In genomic region chr1:203124546-203125317, GRCh38 we compare ENCODE assay signal across 20 cellular contexts. TPM values are rescaled to one million over a fixed set of nuclear protein-coding genes. Genes with fewer than 3 reads are reported as not detected.
DNase-seq lines count a peak whose midpoint lies in the region; TF ChIP-seq lines count a peak whose summit lies in the region.
"Had no signal": no experiment of that assay in that cellular context is flagged by ENCODE, and none has a peak within 500 bp of the region (broad histone marks: within the 10 kb centered on the region; RNA-seq: fewer than 3 reads in every experiment).

No MANE protein-coding gene starts in this region.

- H3K56ac ChIP-seq in H9 (ENCODE audit: insufficient read length, low read depth, low read length), result no peak overlapping the region

- WGBS in H9 (ENCODE audit: extremely low coverage, insufficient read length, low lambda C conversion rate), result no CpG with 5 or more reads among the region's 5 CpGs
- WGBS in SK-N-SH (ENCODE audit: low lambda C conversion rate), result 43% methylated on average over 5 of the region's 5 CpGs

- H4K20me1 ChIP-seq in H9 (ENCODE audit: control insufficient read depth, insufficient read depth, insufficient read length), result no peaks in the 10 kb centered on the region
- H4K20me1 ChIP-seq in SK-N-SH (ENCODE audit: insufficient read depth), result no peaks in the 10 kb centered on the region
- H4K20me1 ChIP-seq in neural progenitor cell (ENCODE audit: low read depth), result peaks cover 3% of the 10 kb centered on the region

- H3K4ac ChIP-seq in H9 (ENCODE audit: low read depth, low read length), result no peak overlapping the region

- H3K79me2 ChIP-seq in H9 (ENCODE audit: insufficient read depth, low read length), result no peaks in the 10 kb centered on the region
- H3K79me2 ChIP-seq in SK-N-SH (ENCODE audit: insufficient read depth), result no peaks in the 10 kb centered on the region
- H3K79me2 ChIP-seq in neural progenitor cell (ENCODE audit: low read depth), result no peaks in the 10 kb centered on the region

- H3K27me3 Mint-ChIP-seq in H9 (ENCODE audit: low read depth), result peaks cover 68% of the 10 kb centered on the region
- H3K27me3 Mint-ChIP-seq in neural progenitor cell (ENCODE audit: insufficient read depth, low read depth), result peaks cover 13% of the 10 kb centered on the region

- no peak overlapping the region for H3T11ph ChIP-seq in H9 (ENCODE audit: low read length)

- no peaks in the 10 kb centered on the region for H3K9me2 ChIP-seq in SK-N-SH

- peaks cover 7% of the 10 kb centered on the region for H3K23me2 ChIP-seq in H9 (ENCODE audit: insufficient read length, low read depth, low read length, poor library complexity, severe bottlenecking)

- H3K23ac ChIP-seq in H9 (ENCODE audit: insufficient read length, low read depth, low read length), result no peak overlapping the region

- H3F3A ChIP-seq in SK-N-SH (replicated peaks; ENCODE audit: insufficient read depth) (peaks cover 5% of the 10 kb centered on the region), neural progenitor cell (ENCODE audit: low read depth) (peaks cover 9% of the 10 kb centered on the region)

- no peaks in the 10 kb centered on the region for H3K36me3 ChIP-seq in SK-N-SH (replicated peaks in 1 of 2; ENCODE audit: control insufficient read depth in 1 of 2, insufficient read depth in 2 of 2, low read length in 1 of 2)
- no peaks in the 10 kb centered on the region for H3K36me3 ChIP-seq in neural progenitor cell
- H3K36me3 ChIP-seq: colonic mucosa, SJCRH30 had no signal

- H3K36me3 Mint-ChIP-seq in H9 (ENCODE audit: insufficient read depth in 1 of 3, low read depth in 3 of 3) (no peaks in the 10 kb centered on the region), neural progenitor cell (peaks cover 2% of the 10 kb centered on the region)
- H3K36me3 Mint-ChIP-seq: CD4-positive, CD25-positive, alpha-beta regulatory T cell had no signal

- H3K4me2 ChIP-seq in H9 (ENCODE audit: insufficient read depth, insufficient read length, low read length) (no peak overlapping the region), SK-N-SH (no peak overlapping the region), neural progenitor cell (no peak overlapping the region)

- H3K27ac ChIP-seq in H9 (ENCODE audit: insufficient read length, low read depth, low read length) (no peak overlapping the region), SK-N-SH (ENCODE audit: low read depth in 2 of 2, low read length in 1 of 2) (no peak overlapping the region), neural progenitor cell (no peak overlapping the region)
- H3K27ac ChIP-seq: 22Rv1, colonic mucosa, HL-60, psoas muscle, SJCRH30 had no signal

- no peak overlapping the region for H3K27ac Mint-ChIP-seq in H9
- no peak overlapping the region for H3K27ac Mint-ChIP-seq in neural progenitor cell
- H3K27ac Mint-ChIP-seq: activated CD4-positive, alpha-beta T cell treated with anti-CD3 and anti-CD28 coated beads, Interleukin-2, amount 10 ng/mL, durations not matched to agents 7 days and 5 days; CD4-positive, CD25-positive, alpha-beta regulatory T cell had no signal

- H3K4me3 ChIP-seq in SK-N-SH (ENCODE audit: low read depth in 2 of 2, low read length in 1 of 2) (no peak overlapping the region), neural progenitor cell (no peak overlapping the region)
- H3K4me3 ChIP-seq: colonic mucosa, psoas muscle, SJCRH30 had no signal

- TF ChIP-seq RAD21 in SK-N-SH (IDR thresholded peaks at IDR 0.05; ENCODE audit: low read length), result no peak

- no peak overlapping the region for H2BK12ac ChIP-seq in H9 (ENCODE audit: insufficient read length, low read depth, low read length)

- H3K9ac ChIP-seq in H9 (ENCODE audit: extremely low read depth, insufficient read length, low read length), result no peak overlapping the region
- H3K9ac ChIP-seq in SK-N-SH, result no peak overlapping the region
- H3K9ac ChIP-seq in neural progenitor cell, result no peak overlapping the region

- H2AK5ac ChIP-seq in H9 (ENCODE audit: insufficient read length, low read length), result no peak overlapping the region

- no peak overlapping the region for H4K91ac ChIP-seq in H9 (ENCODE audit: insufficient read length, low read depth, low read length)

- CTCF ChIA-PET in SK-N-SH (lab: Yijun Ruan, JAX), result interaction anchor here (0.9 to 26.1 kb wide), 13 partner anchors 8 to 144 kb away, joined by 3 to 602 read pairs (median 6); no protein-coding TSS in a partner anchor

- H3K4me1 Mint-ChIP-seq in H9 (peaks cover 22 to 50% of the 10 kb centered on the region in 2 experiments), neural progenitor cell (peaks cover 47% of the 10 kb centered on the region)

- H2BK120ac ChIP-seq in H9 (ENCODE audit: low read depth, low read length, poor library complexity, severe bottlenecking), result no peak overlapping the region

- H3K18ac ChIP-seq in H9 (ENCODE audit: insufficient read length, low read depth, low read length), result no peak overlapping the region

- H3K9me3 Mint-ChIP-seq in H9 (no peaks in the 10 kb centered on the region; a peak in 1 of 5 replicates), neural progenitor cell (no peaks in the 10 kb centered on the region)
- H3K9me3 Mint-ChIP-seq: activated CD4-positive, alpha-beta T cell treated with anti-CD3 and anti-CD28 coated beads, Interleukin-2, amount 10 ng/mL, durations not matched to agents 7 days and 5 days had no signal

- H3K9me3 ChIP-seq in H9 (ENCODE audit: control insufficient read depth, low read depth, low read length) (no peaks in the 10 kb centered on the region), SK-N-SH (no peaks in the 10 kb centered on the region), neural progenitor cell (ENCODE audit: low read depth) (no peaks in the 10 kb centered on the region)
- H3K9me3 ChIP-seq: colonic mucosa, psoas muscle, SJCRH30 had no signal

- H3K4me1 ChIP-seq in H9 (ENCODE audit: insufficient read depth, low read length) (peaks cover 2% of the 10 kb centered on the region; the same call in 1 of the 2 replicates), SK-N-SH (ENCODE audit: control insufficient read depth in 1 of 2, insufficient read depth in 2 of 2, low read depth in 1 of 2, low read length in 1 of 2) (peaks cover 18 to 45% of the 10 kb centered on the region in 2 experiments), neural progenitor cell (peaks cover 20% of the 10 kb centered on the region)
- H3K4me1 ChIP-seq: colonic mucosa had no signal

- H3K79me1 ChIP-seq in H9 (ENCODE audit: insufficient read depth, low read depth, low read length, poor library complexity, severe bottlenecking), result no peaks in the 10 kb centered on the region

- no peak overlapping the region for H2BK5ac ChIP-seq in H9 (ENCODE audit: insufficient read length, low read length)

- POLR2A ChIA-PET in SK-N-SH (lab: Yijun Ruan, JAX), result no interaction called here

- no peak overlapping the region for H4K8ac ChIP-seq in H9 (replicated peaks; ENCODE audit: insufficient read length, low read depth, low read length)

- no peak overlapping the region for H4K5ac ChIP-seq in H9 (ENCODE audit: insufficient read length, low read depth, low read length)

- H3K14ac ChIP-seq in H9 (ENCODE audit: insufficient read depth, low read length), result no peak overlapping the region; the same call in 1 of the 2 replicates

- DNase-seq in DMS 273 (lab: John Stamatoyannopoulos, UW; ENCODE audit: unreplicated experiment) (peak; percentile 52), DMS 273 treated with DMSO at 0.1 percent for 48 hours (lab: John Stamatoyannopoulos, UW) (no peak), H9 (peak; percentile 15), SK-N-SH (no peak), glomerular visceral epithelial cell (ENCODE audit: extremely low spot score) (peak; percentile 62), anterior cingulate cortex (lab: John Stamatoyannopoulos, UW) (no peak), neural progenitor cell (ENCODE audit: low spot score) (no peak), medulla oblongata (ENCODE audit: extremely low spot score) (no peak)
- DNase-seq: activated CD4-positive, alpha-beta T cell treated with anti-CD3 and anti-CD28 coated beads, Interleukin-2, amount 10 ng/mL, durations not matched to agents 7 days and 5 days; CD4-positive, CD25-positive, alpha-beta regulatory T cell; colonic mucosa; hypothalamus; left ventricle myocardium superior; NCI-H2107; NK-92 treated with Interleukin-12 subunit alpha and Interleukin-12 subunit beta, amount 100 ng/mL, for 24 hours; psoas muscle; SJCRH30 had no signal

- H2BK15ac ChIP-seq in H9 (ENCODE audit: low read depth, low read length), result no peak overlapping the region

- H3K4me3 Mint-ChIP-seq in H9 (no peak overlapping the region), neural progenitor cell (no peak overlapping the region)
- H3K4me3 Mint-ChIP-seq: activated CD4-positive, alpha-beta T cell treated with anti-CD3 and anti-CD28 coated beads, Interleukin-2, amount 10 ng/mL, durations not matched to agents 7 days and 5 days; CD4-positive, CD25-positive, alpha-beta regulatory T cell had no signal

- TF ChIP-seq CTCF in H9 (conservative IDR thresholded peaks at IDR 0.05) (no peak), SK-N-SH (IDR thresholded peaks at IDR 0.05) (no peak), neural progenitor cell (IDR thresholded peaks at IDR 0.05) (no peak)

- no peak overlapping the region for H2AFZ ChIP-seq in H9 (ENCODE audit: low read length)
- H2AFZ ChIP-seq in SK-N-SH (ENCODE audit: low read depth), result no peak overlapping the region
- no peak overlapping the region for H2AFZ ChIP-seq in neural progenitor cell (replicated peaks)

- H3K27me3 ChIP-seq in H9 (ENCODE audit: insufficient read depth, low read length), result no peaks in the 10 kb centered on the region; the same call in 1 of the 2 replicates
- no peaks in the 10 kb centered on the region; the same call in 1 of the 2 replicates for H3K27me3 ChIP-seq in SK-N-SH (ENCODE audit: insufficient read depth)
- peaks cover 34% of the 10 kb centered on the region for H3K27me3 ChIP-seq in neural progenitor cell
- H3K27me3 ChIP-seq: SJCRH30 had no signal

- no peak for TF ChIP-seq EP300 in SK-N-SH (IDR thresholded peaks at IDR 0.05; ENCODE audit: borderline replicate concordance in 1 of 2, low read depth in 1 of 2, low read length in 1 of 2)

- no peak overlapping the region for H2BK20ac ChIP-seq in H9 (ENCODE audit: low read depth, low read length, poor library complexity, severe bottlenecking)

TF ChIP-seq in SK-N-SH, 30 proteins besides CTCF, POLR2A, EP300 and RAD21 (continues in another document):
- TF ChIP-seq MEF2A (IDR thresholded peaks at IDR 0.05; ENCODE audit: borderline replicate concordance, low read depth), result no peak

RNA-seq across cellular contexts. Expression of gene ADORA1, which starts 2.8 kb away (rescaled TPM):
- total RNA-seq in H9 (2021), result 1.3 and 3.0 TPM in 2 replicates
- polyA plus RNA-seq in SK-N-SH (2012; rRNA removed), result 3.2 and 4.8 TPM in 2 replicates
- 1.6 and 2.5 TPM in 2 replicates for polyA plus RNA-seq in SK-N-SH (2012; cell fraction: cytosol; rRNA removed)
- 2.3 and 2.4 TPM in 2 replicates for polyA plus RNA-seq in SK-N-SH (2012; cell fraction: nucleus; rRNA removed)
- 1.1 and 3.2 TPM in 2 replicates for total RNA-seq in neural progenitor cell (ENCODE audit: low replicate concordance)
- total RNA-seq: activated CD4-positive, alpha-beta T cell treated with anti-CD3 and anti-CD28 coated beads, Interleukin-2, amount 10 ng/mL, durations not matched to agents 7 days and 5 days; CD4-positive, CD25-positive, alpha-beta regulatory T cell had no signal
- polyA plus RNA-seq: CD4-positive, CD25-positive, alpha-beta regulatory T cell had no signal

RNA-seq across cellular contexts. Expression of gene MYOG, which starts 38.9 kb away (rescaled TPM):
- total RNA-seq in H9 (2021) (not detected in 2 replicates), neural progenitor cell (ENCODE audit: low replicate concordance) (not detected in 2 replicates)
- not detected in 2 replicates for polyA plus RNA-seq in SK-N-SH (2012; rRNA removed)
- polyA plus RNA-seq in SK-N-SH (2012; cell fraction: cytosol; rRNA removed), result not detected in 2 replicates
- not detected in 2 replicates for polyA plus RNA-seq in SK-N-SH (2012; cell fraction: nucleus; rRNA removed)
- total RNA-seq: activated CD4-positive, alpha-beta T cell treated with anti-CD3 and anti-CD28 coated beads, Interleukin-2, amount 10 ng/mL, durations not matched to agents 7 days and 5 days; CD4-positive, CD25-positive, alpha-beta regulatory T cell; colonic mucosa; esophagus mucosa; left ventricle myocardium superior had no signal
- polyA plus RNA-seq: CD4-positive, CD25-positive, alpha-beta regulatory T cell had no signal

RNA-seq across cellular contexts. Expression of gene MYBPH, which starts 50.9 kb away (rescaled TPM):
- not detected in 2 replicates for total RNA-seq in H9 (2021)
- 0.12 TPM in 1 of 2 replicates, not detected in the other for polyA plus RNA-seq in SK-N-SH (2012; rRNA removed)
- not detected in 2 replicates for polyA plus RNA-seq in SK-N-SH (2012; cell fraction: cytosol; rRNA removed)
- polyA plus RNA-seq in SK-N-SH (2012; cell fraction: nucleus; rRNA removed), result 0.04 and 0.08 TPM in 2 replicates
- not detected in 2 replicates for total RNA-seq in neural progenitor cell (ENCODE audit: low replicate concordance)
- total RNA-seq: activated CD4-positive, alpha-beta T cell treated with anti-CD3 and anti-CD28 coated beads, Interleukin-2, amount 10 ng/mL, durations not matched to agents 7 days and 5 days; CD4-positive, CD25-positive, alpha-beta regulatory T cell; colonic mucosa; esophagus mucosa; left ventricle myocardium superior had no signal
- polyA plus RNA-seq: CD4-positive, CD25-positive, alpha-beta regulatory T cell had no signal

Comparison
In these comparisons a context has a peak if more than half of its experiments do, and no peak if none do; other contexts are left out.
1. DNase-seq: peak in DMS 273 (single experiment), H9 (single experiment) and glomerular visceral epithelial cell (single experiment); none in DMS 273 treated with DMSO at 0.1 percent for 48 hours (single experiment), SK-N-SH (single experiment), anterior cingulate cortex (0 of 58), neural progenitor cell (single experiment) and medulla oblongata (single experiment).